In genomic region chr20:21125849-21126840, GRCh38 we compare ENCODE assay signal across 8 cellular contexts. TPM values are rescaled to one million over a fixed set of nuclear protein-coding genes. Genes with fewer than 3 reads are reported as not detected.
A peak's percentile ranks its signal among the peaks of the same experiment; 100 is the strongest.
DNase-seq lines count a peak whose midpoint lies in the region; ATAC-seq and TF ChIP-seq lines count a peak whose summit lies in the region.

A gene with protein sequence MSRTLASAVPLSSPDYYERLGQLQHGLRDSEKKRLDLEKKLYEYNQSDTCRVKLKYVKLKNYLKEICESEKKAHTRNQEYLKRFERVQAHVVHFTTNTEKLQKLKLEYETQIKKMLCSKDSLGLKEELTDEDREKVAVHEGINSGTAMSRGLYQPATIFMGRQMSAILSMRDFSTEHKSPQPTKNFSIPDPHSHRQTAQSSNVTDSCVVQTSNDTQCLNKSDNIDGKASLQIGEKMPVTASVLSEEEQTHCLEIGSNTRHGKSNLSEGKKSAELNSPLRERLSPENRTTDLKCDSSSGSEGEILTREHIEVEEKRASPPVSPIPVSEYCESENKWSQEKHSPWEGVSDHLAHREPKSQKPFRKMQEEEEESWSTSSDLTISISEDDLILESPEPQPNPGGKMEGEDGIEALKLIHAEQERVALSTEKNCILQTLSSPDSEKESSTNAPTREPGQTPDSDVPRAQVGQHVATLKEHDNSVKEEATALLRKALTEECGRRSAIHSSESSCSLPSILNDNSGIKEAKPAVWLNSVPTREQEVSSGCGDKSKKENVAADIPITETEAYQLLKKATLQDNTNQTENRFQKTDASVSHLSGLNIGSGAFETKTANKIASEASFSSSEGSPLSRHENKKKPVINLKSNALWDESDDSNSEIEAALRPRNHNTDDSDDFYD (plus strand): TSS chr20:21126082. CDS start chr20:21126116, 34 bp downstream.

- peaks cover 31% of the 10 kb centered on the region for H3K4me1 ChIP-seq in left ventricle myocardium inferior
- H3K4me1 ChIP-seq in uterus: no peaks in the 10 kb centered on the region

- H3K27ac ChIP-seq in left ventricle myocardium inferior (replicated peaks) (peak within 1 kb of the TSS; percentile 87), uterus (peak within 1 kb of the TSS; percentile 81 to 83)

- TF ChIP-seq POLR2A in uterus (IDR thresholded peaks at IDR 0.05): peak; percentile 89 to 92

- peak; percentile 97 for ATAC-seq in HG02870 (IDR thresholded peaks at IDR 0.05; ENCODE audit: unreplicated experiment)

- in situ Hi-C loops in GM13976 (cut with MboI; ENCODE audit: low sequenced_read_pairs, unreplicated experiment): no loop called here

- H3K4me3 ChIP-seq in left ventricle myocardium inferior: peak within 1 kb of the TSS; percentile 98
- peak within 1 kb of the TSS; percentile 81 to 84 for H3K4me3 ChIP-seq in uterus

- TF ChIP-seq CTCF in GM13976 (IDR thresholded peaks at IDR 0.05; ENCODE audit: borderline replicate concordance, control extremely low read depth, extremely low read depth, insufficient read depth, missing control alignments): peak; percentile 26
- TF ChIP-seq CTCF in left ventricle myocardium inferior (IDR thresholded peaks at IDR 0.05; ENCODE audit: borderline replicate concordance): peak; percentile 60
- TF ChIP-seq CTCF in uterus (IDR thresholded peaks at IDR 0.05): peak; percentile 22 to 72 (median 50)

- H3K27me3 ChIP-seq in left ventricle myocardium inferior (ENCODE audit: low read depth) (no peaks in the 10 kb centered on the region), uterus (no peaks in the 10 kb centered on the region)

- intact Hi-C loops in left ventricle myocardium inferior (cut with micrococcal nuclease) (no loop called here), uterus (cut with DNase I; ENCODE audit: low total_unique reads) (no loop called here)

- H3K9me3 ChIP-seq in left ventricle myocardium inferior (replicated peaks) (no peaks in the 10 kb centered on the region), uterus (no peaks in the 10 kb centered on the region)

- peaks cover 4% of the 10 kb centered on the region for H3K36me3 ChIP-seq in left ventricle myocardium inferior
- H3K36me3 ChIP-seq in uterus: no peaks in the 10 kb centered on the region

- DNase-seq in GM13976 (ENCODE audit: low spot score) (peak; percentile 98), NCI-H146 (lab: John Stamatoyannopoulos, UW) (peak; percentile 98), T-helper 1 cell (peak; percentile 94 to 98 (median 95)), amniotic stem cell (lab: John Stamatoyannopoulos, UW) (peak; percentile 78), left ventricle myocardium inferior (peak; percentile 97), pulmonary artery endothelial cell (ENCODE audit: low read depth, low spot score) (peak; percentile 78), uterus (peak; percentile 95 to 98)

RNA-seq across cellular contexts. Expression of the gene that starts here (rescaled TPM):
- 42.3 TPM for total RNA-seq in left ventricle myocardium inferior
- 3.4 and 4.4 TPM in 2 replicates for total RNA-seq in pulmonary artery endothelial cell
- 10 to 100 TPM; 23.2 to 58.7 (median 28.3) TPM for total RNA-seq in uterus

Comparison
In these comparisons a context has a peak if more than half of its experiments do, and no peak if none do; other contexts are left out.
1. Peak in every context shown above with its lines: DNase-seq, ATAC-seq, H3K4me3 ChIP-seq and H3K27ac ChIP-seq.